Comparison of ENCODE assay signal across 9 cellular contexts in genomic region chr1:70204139-70204538, GRCh38. TPM values are rescaled to one million over a fixed set of nuclear protein-coding genes. Genes with fewer than 3 reads are reported as not detected.
DNase-seq lines count a peak whose midpoint lies in the region; FAIRE-seq and TF ChIP-seq lines count a peak whose summit lies in the region.
"Had no signal": no experiment of that assay in that cellular context is flagged by ENCODE, and none has a peak within 500 bp of the region (broad histone marks: within the 10 kb centered on the region; RNA-seq: fewer than 3 reads in every experiment).

No MANE protein-coding gene starts in this region.

- H3K9me3 ChIP-seq in Loucy (ENCODE audit: insufficient read depth, low read depth, low read length) (no peaks in the 10 kb centered on the region), neural cell (ENCODE audit: low read length) (no peaks in the 10 kb centered on the region), colonic mucosa (no peaks in the 10 kb centered on the region)

- FAIRE-seq in RCC 7860 (lab: Jason Lieb, UNC): no peak
- FAIRE-seq: colon had no signal

- no TSS peak for BruUV-seq in Calu3 (replicated peaks; lab: Mats Ljungman, UMichigan)

- peaks cover 91% of the 10 kb centered on the region for H3K79me2 ChIP-seq in Loucy (ENCODE audit: insufficient read depth, low read length)
- H3K79me2 ChIP-seq in neural cell (replicated peaks; ENCODE audit: insufficient read depth, low read length): peaks cover 91% of the 10 kb centered on the region

- H3K4me3 ChIP-seq in Loucy (ENCODE audit: low read length, poor library complexity, severe bottlenecking) (peak overlapping the region; percentile 92), coronary artery (peak overlapping the region; percentile 70), neural cell (ENCODE audit: low read length) (peak overlapping the region; percentile 88), colonic mucosa (no peak overlapping the region)

- H3K27me3 ChIP-seq in Loucy (ENCODE audit: insufficient read depth, low read length, poor library complexity, severe bottlenecking) (no peaks in the 10 kb centered on the region), neural cell (ENCODE audit: insufficient read depth, low read depth, low read length) (no peaks in the 10 kb centered on the region), colonic mucosa (no peaks in the 10 kb centered on the region)

- H3K36me3 Mint-ChIP-seq in Calu3 (ENCODE audit: insufficient read depth, unreplicated experiment): peaks cover 36% of the 10 kb centered on the region

- H2AFZ ChIP-seq in Loucy (ENCODE audit: low read length) (no peak overlapping the region), neural cell (ENCODE audit: low read depth, low read length) (no peak overlapping the region)

- H3K27ac Mint-ChIP-seq in Calu3 (ENCODE audit: unreplicated experiment): peak overlapping the region; percentile 92

- H3K36me3 ChIP-seq in Loucy (ENCODE audit: insufficient read depth, low read length) (no peaks in the 10 kb centered on the region), neural cell (ENCODE audit: insufficient read depth, low read length) (no peaks in the 10 kb centered on the region), colonic mucosa (no peaks in the 10 kb centered on the region)

- H3K4me2 ChIP-seq in Loucy (ENCODE audit: low read depth, low read length, poor library complexity, severe bottlenecking) (peak overlapping the region; percentile 99), neural cell (ENCODE audit: low read length) (peak overlapping the region; percentile 60)

- no peaks in the 10 kb centered on the region for H3K9me3 Mint-ChIP-seq in Calu3 (ENCODE audit: low read depth, unreplicated experiment)

- H3K4me1 ChIP-seq in Loucy (ENCODE audit: insufficient read depth, low read length, poor library complexity, severe bottlenecking) (peaks cover 70% of the 10 kb centered on the region), colonic mucosa (no peaks in the 10 kb centered on the region)

- H3K9me2 ChIP-seq in Loucy (replicated peaks; ENCODE audit: low read depth, low read length): no peaks in the 10 kb centered on the region
- H3K9me2 ChIP-seq in neural cell (ENCODE audit: insufficient read depth, low read length): no peaks in the 10 kb centered on the region

- H3F3A ChIP-seq in Loucy (ENCODE audit: low read depth) (no peaks in the 10 kb centered on the region), neural cell (ENCODE audit: insufficient read depth, low read length, poor library complexity, severe bottlenecking) (no peaks in the 10 kb centered on the region)

- no peak overlapping the region for H3K27ac ChIP-seq in coronary artery
- H3K27ac ChIP-seq in neural cell (ENCODE audit: low read length): peak overlapping the region; percentile 91
- no peak overlapping the region for H3K27ac ChIP-seq in colonic mucosa

- intact Hi-C loops in Calu3 (cut with micrococcal nuclease; ENCODE audit: unreplicated experiment) (no loop called here), colonic mucosa (cut with DNase I) (loop anchor here (10.0 kb wide), 1 partner anchor 69 kb away; no protein-coding TSS in a partner anchor)

- CTCF ChIA-PET in Calu3 (lab: Charles Lee) (no interaction called here), GM10248 (lab: Yijun Ruan, JAX) (interaction anchor here (1.1 kb wide), 1 partner anchor 11 kb away, joined by 3 read pairs; no protein-coding TSS in a partner anchor)

- peaks cover 24% of the 10 kb centered on the region for H3K4me1 Mint-ChIP-seq in Calu3 (ENCODE audit: low read depth, unreplicated experiment)

- peak overlapping the region; percentile 92 for H3K4me3 Mint-ChIP-seq in Calu3 (ENCODE audit: low read depth, unreplicated experiment)

- peak overlapping the region; percentile 88 for H3K9ac ChIP-seq in Loucy (ENCODE audit: low read depth, low read length, poor library complexity, severe bottlenecking)
- peak overlapping the region; percentile 87 for H3K9ac ChIP-seq in neural cell (ENCODE audit: low read length)
- peak overlapping the region in 1 of 2 donors; percentile 96 for H3K9ac ChIP-seq in colonic mucosa (ENCODE audit: low read depth in 2 of 2, low read length in 2 of 2)

- no peaks in the 10 kb centered on the region for H3K27me3 Mint-ChIP-seq in Calu3 (ENCODE audit: unreplicated experiment)

- TF ChIP-seq CTCF in Calu3 (IDR thresholded peaks at IDR 0.05; ENCODE audit: unreplicated experiment) (no peak), Loucy (conservative IDR thresholded peaks at IDR 0.05; ENCODE audit: low read length) (no peak), coronary artery (IDR thresholded peaks at IDR 0.05) (no peak), neural cell (IDR thresholded peaks at IDR 0.05; ENCODE audit: poor library complexity, severe bottlenecking) (no peak), colonic mucosa (IDR thresholded peaks at IDR 0.05) (no peak), GM10248 (IDR thresholded peaks at IDR 0.05; ENCODE audit: control extremely low read depth, extremely low read depth, low read depth, missing control alignments) (no peak)

- H4K20me1 ChIP-seq in Loucy (ENCODE audit: insufficient read depth, low read length, poor library complexity, severe bottlenecking): peaks cover 41% of the 10 kb centered on the region
- H4K20me1 ChIP-seq in neural cell (ENCODE audit: insufficient read depth): no peaks in the 10 kb centered on the region

- no peak for TF ChIP-seq RAD21 in neural cell (conservative IDR thresholded peaks at IDR 0.05)

- DNase-seq in Calu3 (no peak), coronary artery (ENCODE audit: low spot score) (no peak), RCC 7860 (ENCODE audit: low spot score) (no peak), colonic mucosa (no peak), HCEC 1CT (no peak), GM10248 (ENCODE audit: extremely low spot score) (no peak)

- POLR2A ChIA-PET in GM10248 (lab: Yijun Ruan, JAX): no interaction called here

- no peak for TF ChIP-seq EP300 in neural cell (conservative IDR thresholded peaks at IDR 0.05; ENCODE audit: poor library complexity, severe bottlenecking)

TF ChIP-seq in neural cell, 6 proteins besides CTCF, POLR2A, EP300 and RAD21:
- TF ChIP-seq SMC3 (conservative IDR thresholded peaks at IDR 0.05; ENCODE audit: poor library complexity): no peak
- no peak for TF ChIP-seq MXI1 (conservative IDR thresholded peaks at IDR 0.05; ENCODE audit: poor library complexity, severe bottlenecking)
- no peak for TF ChIP-seq EZH2 (IDR thresholded peaks at IDR 0.05; ENCODE audit: borderline replicate concordance, insufficient read depth, low read length, poor library complexity, severe bottlenecking)
- TF ChIP-seq TAF1 (IDR thresholded peaks at IDR 0.05; ENCODE audit: low read depth): no peak
- TF ChIP-seq REST (IDR thresholded peaks at IDR 0.05; ENCODE audit: borderline replicate concordance): no peak
- no peak for TF ChIP-seq POLR2AphosphoS5 (IDR thresholded peaks at IDR 0.05)

RNA-seq across cellular contexts. Expression of gene LRRC40, which starts 1.2 kb away (rescaled TPM):
- total RNA-seq in Calu3 (2022) (15.8 and 16.0 TPM in 2 replicates), colonic mucosa (10 to 100 TPM; 10.2 to 10.7 TPM)
- 93.9 and 107 TPM in 2 replicates for polyA plus RNA-seq in neural cell
- 133 and 140 TPM in 2 replicates for polyA minus RNA-seq in neural cell

RNA-seq across cellular contexts. Expression of gene SRSF11, which starts 17.0 kb away (rescaled TPM):
- total RNA-seq in Calu3 (2022): 143 and 148 TPM in 2 replicates
- polyA plus RNA-seq in neural cell: 443 and 514 TPM in 2 replicates
- polyA minus RNA-seq in neural cell: 280 and 337 TPM in 2 replicates
- 100 to 1,000 TPM; 100 to 116 TPM for total RNA-seq in colonic mucosa
